Comparison of ENCODE assay signal across 14 cellular contexts in genomic region chr7:99139031-99139430, GRCh38. TPM values are rescaled to one million over a fixed set of nuclear protein-coding genes. Genes with fewer than 3 reads are reported as not detected.
DNase-seq lines count a peak whose midpoint lies in the region; ATAC-seq and TF ChIP-seq lines count a peak whose summit lies in the region.
"Had no signal": no experiment of that assay in that cellular context is flagged by ENCODE, and none has a peak within 500 bp of the region (broad histone marks: within the 10 kb centered on the region; RNA-seq: fewer than 3 reads in every experiment).

No MANE protein-coding gene starts in this region.

- peak overlapping the region; percentile 2; the same call in 1 of the 2 replicates for H3K27ac ChIP-seq in HUES6 (ENCODE audit: low read depth, low read length)
- H3K27ac ChIP-seq: vagina had no signal

- TF ChIP-seq CTCF in chondrocyte (IDR thresholded peaks at IDR 0.05), result no peak
- no peak for TF ChIP-seq CTCF in mesothelial cell of epicardium (IDR thresholded peaks at IDR 0.05; ENCODE audit: unreplicated experiment)

- H3K27me3 Mint-ChIP-seq in chondrocyte (ENCODE audit: low read depth), result no peaks in the 10 kb centered on the region
- no peaks in the 10 kb centered on the region for H3K27me3 Mint-ChIP-seq in mesothelial cell of epicardium (ENCODE audit: low read depth)

- H3K4me1 ChIP-seq in HUES6 (ENCODE audit: control insufficient read depth, insufficient read depth, low read length), result peaks cover 37% of the 10 kb centered on the region

- no peaks in the 10 kb centered on the region for H3K9me3 Mint-ChIP-seq in chondrocyte (ENCODE audit: low read depth)
- no peaks in the 10 kb centered on the region for H3K9me3 Mint-ChIP-seq in mesothelial cell of epicardium

- DNase-seq in AG08395 (ENCODE audit: low spot score) (peak; percentile 13), chondrocyte (ENCODE audit: low spot score) (no peak), mesothelial cell of epicardium (ENCODE audit: low spot score in 2 of 2, unreplicated experiment in 2 of 2) (no peak), HuH-7.5 (ENCODE audit: low spot score) (no peak), pons (ENCODE audit: low spot score) (no peak), NCI-H2171 (lab: John Stamatoyannopoulos, UW) (no peak)
- DNase-seq: activated CD4-positive, alpha-beta T cell treated with anti-CD3 and anti-CD28 coated beads, Interleukin-2, amount 50 U/mL, for 4 hours; activated gamma-delta T cell; caudate nucleus; erythroblast; MM.1S had no signal

- H3K36me3 ChIP-seq in HUES6 (ENCODE audit: control insufficient read depth, insufficient read depth, low read length), result no peaks in the 10 kb centered on the region
- H3K36me3 ChIP-seq: vagina had no signal

- H3K4me1 Mint-ChIP-seq in chondrocyte (ENCODE audit: low read depth) (peaks cover 66% of the 10 kb centered on the region), mesothelial cell of epicardium (peaks cover 57% of the 10 kb centered on the region)

- H3K9ac ChIP-seq in HUES6 (ENCODE audit: low read length), result no peak overlapping the region

- no peaks in the 10 kb centered on the region for H3K27me3 ChIP-seq in HUES6 (ENCODE audit: control insufficient read depth, insufficient read depth, low read length)
- H3K27me3 ChIP-seq: vagina had no signal

- peak overlapping the region; percentile 89 for H3K27ac Mint-ChIP-seq in chondrocyte (ENCODE audit: unreplicated experiment)
- H3K27ac Mint-ChIP-seq in mesothelial cell of epicardium, result peak overlapping the region; percentile 98

- H3K4me3 Mint-ChIP-seq in chondrocyte (ENCODE audit: unreplicated experiment), result no peak overlapping the region
- no peak overlapping the region for H3K4me3 Mint-ChIP-seq in mesothelial cell of epicardium

- H3K4me3 ChIP-seq in HUES6 (ENCODE audit: low read depth, low read length), result no peak overlapping the region
- H3K4me3 ChIP-seq: vagina had no signal

- ATAC-seq in HG03460 (IDR thresholded peaks at IDR 0.05; ENCODE audit: unreplicated experiment), result no peak

- no peaks in the 10 kb centered on the region for H3K9me3 ChIP-seq in HUES6 (ENCODE audit: control insufficient read depth, insufficient read depth, low read depth, low read length)
- H3K9me3 ChIP-seq: vagina had no signal

- no peaks in the 10 kb centered on the region for H3K36me3 Mint-ChIP-seq in chondrocyte (ENCODE audit: low read depth)
- H3K36me3 Mint-ChIP-seq in mesothelial cell of epicardium, result no peaks in the 10 kb centered on the region

RNA-seq across cellular contexts. Expression of gene SMURF1, which starts 4.9 kb away (rescaled TPM):
- total RNA-seq in chondrocyte (28.2 to 32.2 TPM (median 30.2 TPM) in 3 replicates), mesothelial cell of epicardium (29.7 to 34.4 TPM (median 33.6 TPM) in 3 replicates)
